In the genomic region with DNA sequence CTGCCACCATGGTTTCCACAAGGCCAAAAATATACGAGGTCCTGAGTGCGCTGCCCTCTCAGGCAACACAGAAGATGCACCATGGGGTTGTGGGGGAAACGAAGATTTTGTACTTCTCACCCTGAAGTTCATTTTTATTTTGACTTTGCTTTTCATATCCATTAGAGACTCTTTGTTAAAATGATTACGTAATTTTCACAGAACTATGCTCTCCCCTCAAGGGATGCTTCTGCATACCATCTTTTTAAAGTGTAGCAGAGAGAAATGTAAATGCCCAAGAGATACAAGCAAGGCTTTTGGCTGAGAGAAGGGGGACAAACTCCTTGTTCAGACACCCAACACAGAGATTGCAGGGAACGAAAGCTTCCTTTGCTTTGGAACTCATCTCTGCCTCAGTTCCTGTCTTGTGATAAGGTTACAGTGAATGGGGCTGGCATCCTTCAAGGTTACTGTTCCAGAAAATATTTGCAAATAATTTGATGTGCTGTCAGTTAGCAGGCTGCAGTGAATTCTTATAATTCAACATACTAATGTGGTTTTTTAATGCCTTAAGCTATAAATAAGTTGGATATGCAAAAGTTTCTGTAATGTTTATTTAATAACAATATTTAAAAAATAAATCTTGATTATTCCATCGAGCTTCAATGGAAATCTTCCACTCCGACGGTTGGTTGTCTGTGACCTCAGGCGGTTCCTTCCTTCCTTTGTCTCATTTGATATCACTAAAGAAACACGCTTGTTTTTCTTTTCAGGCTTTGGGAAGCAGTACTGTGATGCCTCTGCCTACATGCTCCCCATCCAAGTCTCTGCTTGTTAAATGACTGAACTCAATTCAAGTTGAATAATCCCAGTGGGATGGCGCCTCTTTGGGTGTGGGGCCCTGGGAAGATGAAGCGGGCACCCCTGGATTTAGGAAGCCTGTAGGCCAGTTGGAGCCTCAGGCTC, we compare ENCODE assay signal across 15 cellular contexts.
DNase-seq lines count a peak whose midpoint lies in the region; ATAC-seq and TF ChIP-seq lines count a peak whose summit lies in the region.
"Had no signal": no experiment of that assay in that cellular context is flagged by ENCODE, and none has a peak within 500 bp of the region (broad histone marks: within the 10 kb centered on the region; RNA-seq: fewer than 3 reads in every experiment).

No MANE protein-coding gene starts in this region.

- ATAC-seq in right lobe of liver (peak in 3 of 4 donors; percentile 23 to 71 (median 32)), GM21381 (IDR thresholded peaks at IDR 0.05; ENCODE audit: unreplicated experiment) (no peak), HG02840 (IDR thresholded peaks at IDR 0.05; ENCODE audit: low FRiP score, unreplicated experiment) (no peak)
- ATAC-seq: GM12878 had no signal

- H3K27ac Mint-ChIP-seq in endothelial cell (ENCODE audit: unreplicated experiment) = peak overlapping the region; percentile 83
- H3K27ac Mint-ChIP-seq: CD4-positive, alpha-beta memory T cell; H9 had no signal

- peak; percentile 8 for DNase-seq in NCI-H460 (ENCODE audit: extremely low read depth, low read depth)
- DNase-seq in endothelial cell (ENCODE audit: low spot score) = no peak
- DNase-seq in right lobe of liver = no peak
- no peak for DNase-seq in GM19238 (ENCODE audit: insufficient read length, low spot score)
- DNase-seq in DMS79 treated with DMSO at 0.1 percent for 48 hours (lab: John Stamatoyannopoulos, UW) = no peak
- DNase-seq: C1 segment of cervical spinal cord; Calu3; CD4-positive, alpha-beta memory T cell; COR-L47; DMS53; DND-41 had no signal

- peaks cover 1% of the 10 kb centered on the region for H3K27me3 Mint-ChIP-seq in endothelial cell (ENCODE audit: unreplicated experiment)

- H3K4me1 Mint-ChIP-seq in endothelial cell (ENCODE audit: unreplicated experiment) = peaks cover 14% of the 10 kb centered on the region
- H3K4me1 Mint-ChIP-seq: CD4-positive, alpha-beta memory T cell had no signal

- intact Hi-C loops in right lobe of liver (cut with DNase I) = no loop called here

- WGBS in right lobe of liver (ENCODE audit: insufficient coverage, low coverage, low lambda C conversion rate, missing lambda C conversion rate) = 43% methylated on average over 12 of the region's 12 CpGs

- H3K9me3 ChIP-seq in right lobe of liver = no peaks in the 10 kb centered on the region

- no peaks in the 10 kb centered on the region for H3K36me3 ChIP-seq in right lobe of liver

- no peaks in the 10 kb centered on the region for H3K36me3 Mint-ChIP-seq in endothelial cell (ENCODE audit: low read depth, unreplicated experiment)
- H3K36me3 Mint-ChIP-seq: CD4-positive, alpha-beta memory T cell had no signal

- no peak overlapping the region for H3K4me3 Mint-ChIP-seq in endothelial cell (ENCODE audit: unreplicated experiment)
- H3K4me3 Mint-ChIP-seq: CD4-positive, alpha-beta memory T cell; H9 had no signal

- no peak overlapping the region for H3K4me3 ChIP-seq in right lobe of liver
- H3K4me3 ChIP-seq: GM12878 had no signal

- peaks cover 0 to 6% of the 10 kb centered on the region in 2 donors for H3K27me3 ChIP-seq in right lobe of liver

- TF ChIP-seq CTCF in endothelial cell (IDR thresholded peaks at IDR 0.05; ENCODE audit: unreplicated experiment) = no peak
- TF ChIP-seq CTCF in right lobe of liver (IDR thresholded peaks at IDR 0.05) = no peak

- H3K27ac ChIP-seq in right lobe of liver = no peak overlapping the region

- H3K9me3 Mint-ChIP-seq in endothelial cell (ENCODE audit: unreplicated experiment) = no peaks in the 10 kb centered on the region

- no peaks in the 10 kb centered on the region for H3K4me1 ChIP-seq in right lobe of liver

- no peak for TF ChIP-seq POLR2A in right lobe of liver (IDR thresholded peaks at IDR 0.05)

Comparison
In these comparisons a context has a peak if more than half of its experiments do, and no peak if none do; other contexts are left out.
1. ATAC-seq: peak in right lobe of liver (3 of 4); none in GM21381 (single experiment) and HG02840 (single experiment).